ENCODE assay signal across 16 cellular contexts in the genomic region with DNA sequence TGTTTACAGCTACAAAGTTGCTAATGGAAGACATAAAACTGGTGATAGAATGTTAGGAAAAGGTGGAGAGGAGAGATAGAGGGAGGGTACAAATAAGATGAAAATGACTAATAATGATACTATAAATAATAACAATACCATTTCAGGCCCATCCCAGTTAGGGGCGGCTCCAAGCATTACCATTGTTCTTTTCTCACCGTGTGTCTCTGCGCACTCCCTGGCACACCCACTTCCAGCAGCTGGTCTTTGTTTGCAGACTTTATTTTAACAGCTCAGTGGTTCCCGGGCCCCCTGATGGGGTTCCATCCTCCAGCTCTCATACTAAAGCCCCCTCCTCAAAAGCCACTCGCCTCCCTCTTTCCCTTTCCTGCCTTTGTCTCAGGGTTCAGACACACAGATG. TPM values are rescaled to one million over a fixed set of nuclear protein-coding genes. Genes with fewer than 3 reads are reported as not detected.
A peak's percentile ranks its signal among the peaks of the same experiment; 100 is the strongest.
DNase-seq lines count a peak whose midpoint lies in the region; ATAC-seq, FAIRE-seq and TF ChIP-seq lines count a peak whose summit lies in the region.
"Not testable (repeated sequence)": the region's sequence is repeated elsewhere in the genome, so short reads cannot be mapped to it uniquely, and the experiment has no call there.
"Had no signal": no experiment of that assay in that cellular context is flagged by ENCODE, and none has a peak within 500 bp of the region (broad histone marks: within the 10 kb centered on the region; RNA-seq: fewer than 3 reads in every experiment).

No MANE protein-coding gene starts in this region.

- H3K9me1 ChIP-seq in K562 (ENCODE audit: control insufficient read depth, insufficient read depth, low read length) = not testable (repeated sequence)

- intact Hi-C loops in K562 (cut with micrococcal nuclease); right cardiac atrium (cut with DNase I); pancreas (cut with DNase I): not testable (repeated sequence)

- H3K9ac ChIP-seq in DND-41 (ENCODE audit: low read depth, low read length) (peak overlapping the region; percentile 31), K562 (ENCODE audit: insufficient read depth in 1 of 2, low read depth in 2 of 2, low read length in 2 of 2) (peak overlapping the region; percentile 69 to 90; a peak in 3 of 4 replicates)

- CTCF ChIA-PET in K562 (lab: Yijun Ruan, JAX; ENCODE audit: low intra/inter-chr PET ratio) = not testable (repeated sequence)

- H3K27me3 Mint-ChIP-seq in mesothelial cell of epicardium (ENCODE audit: low read depth) = not testable (repeated sequence)

- peak overlapping the region; percentile 79 for H3K27ac ChIP-seq in DND-41 (ENCODE audit: low read length)
- peak overlapping the region; percentile 80; the same call in 2 of the 3 replicates for H3K27ac ChIP-seq in K562 (ENCODE audit: extremely low read depth, low read depth, low read length)
- H3K27ac ChIP-seq in right cardiac atrium (ENCODE audit: low read length) = peak overlapping the region; percentile 92
- H3K27ac ChIP-seq in pancreas = not testable (repeated sequence)
- H3K27ac ChIP-seq in urinary bladder (ENCODE audit: low read depth) = peak overlapping the region; percentile 93

- H3K9me3 Mint-ChIP-seq in mesothelial cell of epicardium; stimulated activated effector memory CD8-positive, alpha-beta T cell treated with anti-CD3 and anti-CD28 coated beads, Interleukin-12 subunit alpha, Interleukin-12 subunit beta, amount 100 ng/mL, for 72 hours: not testable (repeated sequence)

- TF ChIP-seq POLR2A in K562 (conservative IDR thresholded peaks at IDR 0.05) = not testable (repeated sequence)

- BruUV-seq in K562 (replicated peaks; lab: Mats Ljungman, UMichigan) = not testable (repeated sequence)

- H3K4me2 ChIP-seq in DND-41 (ENCODE audit: insufficient read depth, low read length) (peak overlapping the region; percentile 46; the same call in 1 of the 2 replicates), K562 (ENCODE audit: insufficient read depth, low read length) (peak overlapping the region; percentile 71)

- peaks cover 81% of the 10 kb centered on the region for H3K4me1 Mint-ChIP-seq in mesothelial cell of epicardium
- H3K4me1 Mint-ChIP-seq in stimulated activated effector memory CD8-positive, alpha-beta T cell treated with anti-CD3 and anti-CD28 coated beads, Interleukin-12 subunit alpha, Interleukin-12 subunit beta, amount 100 ng/mL, for 72 hours = peaks cover 29% of the 10 kb centered on the region

- in situ Hi-C loops in K562 (cut with MboI) = not testable (repeated sequence)

- peak overlapping the region in 1 of 2 experiments; percentile 28; a peak in 2 of 4 replicates for H3K4me3 ChIP-seq in DND-41 (ENCODE audit: low read depth in 1 of 2, low read length in 2 of 2)
- H3K4me3 ChIP-seq in K562 = peak overlapping the region; percentile 35
- H3K4me3 ChIP-seq in right cardiac atrium (ENCODE audit: low read length) = peak overlapping the region; percentile 20
- H3K4me3 ChIP-seq in pancreas = not testable (repeated sequence)
- H3K4me3 ChIP-seq in urinary bladder (ENCODE audit: low read depth, low read length) = peak overlapping the region; percentile 21

- peak; percentile 62 for FAIRE-seq in K562 (lab: Jason Lieb, UNC)
- FAIRE-seq in pancreas (lab: Jason Lieb, UNC) = peak; percentile 61

- POLR2A ChIA-PET in K562 (lab: Yijun Ruan, JAX) = interaction anchor here (1.9 kb wide), 1 partner anchor 9 kb away, joined by 5 read pairs; no protein-coding TSS in a partner anchor

- peak overlapping the region; percentile 73 for H3K27ac Mint-ChIP-seq in mesothelial cell of epicardium
- H3K27ac Mint-ChIP-seq in stimulated activated effector memory CD8-positive, alpha-beta T cell treated with anti-CD3 and anti-CD28 coated beads, Interleukin-12 subunit alpha, Interleukin-12 subunit beta, amount 100 ng/mL, for 72 hours = not testable (repeated sequence)

- not testable (repeated sequence) for H3K79me2 ChIP-seq in DND-41 (ENCODE audit: insufficient read depth, low read length)
- H3K79me2 ChIP-seq in K562 (ENCODE audit: control insufficient read depth, insufficient read depth, low read length) = peaks cover 18% of the 10 kb centered on the region

- not testable (repeated sequence) for H2AFZ ChIP-seq in DND-41 (ENCODE audit: low read depth, low read length)
- H2AFZ ChIP-seq in K562 (ENCODE audit: low read depth, low read length) = peak overlapping the region; percentile 84; the same call in 1 of the 2 replicates

- not testable (repeated sequence) for H3K27me3 ChIP-seq in DND-41 (ENCODE audit: insufficient read depth, low read length, poor library complexity); K562 (ENCODE audit: control insufficient read depth in 2 of 2, insufficient read depth in 2 of 2, low read length in 2 of 2); right cardiac atrium (ENCODE audit: control insufficient read depth, insufficient read depth); pancreas

- H3K4me1 ChIP-seq in DND-41 (ENCODE audit: insufficient read depth, low read length) (peaks cover 58% of the 10 kb centered on the region), K562 (replicated peaks in 1 of 2; ENCODE audit: control insufficient read depth in 2 of 2, insufficient read depth in 2 of 2, low read length in 2 of 2) (peaks cover 41 to 43% of the 10 kb centered on the region in 2 experiments; a peak in 4 of 5 replicates), right cardiac atrium (ENCODE audit: control insufficient read depth, insufficient read depth, low read length) (peaks cover 15% of the 10 kb centered on the region)
- not testable (repeated sequence) for H3K4me1 ChIP-seq in pancreas; urinary bladder (ENCODE audit: insufficient read depth)

- 0 out of 3 replicates have a peak, but pooled peaks have one; percentile 15 for ATAC-seq in DND-41 (ENCODE audit: insufficient read depth, low read depth)
- peak; percentile 34 for ATAC-seq in K562
- peak; percentile 52 for ATAC-seq in esophagus mucosa
- peak in 1 of 2 donors; percentile 57 for ATAC-seq in right cardiac atrium
- ATAC-seq in pancreas; stimulated activated effector memory CD8-positive, alpha-beta T cell treated with anti-CD3 and anti-CD28 coated beads, Interleukin-12 subunit alpha, Interleukin-12 subunit beta, amount 100 ng/mL, for 72 hours: not testable (repeated sequence)

- WGBS in K562 (ENCODE audit: insufficient coverage, low coverage, missing lambda C conversion rate) = no CpG with 5 or more reads among the region's 5 CpGs
- 77% methylated on average over 1 of the region's 5 CpGs for WGBS in right cardiac atrium
- 67 to 73% methylated on average over 1 of the region's 5 CpGs for WGBS in pancreas, 2 donors
- 82% methylated on average over 1 of the region's 5 CpGs for WGBS in urinary bladder

- peak overlapping the region; percentile 44 for H3K4me3 Mint-ChIP-seq in mesothelial cell of epicardium
- peak overlapping the region; percentile 26 for H3K4me3 Mint-ChIP-seq in stimulated activated effector memory CD8-positive, alpha-beta T cell treated with anti-CD3 and anti-CD28 coated beads, Interleukin-12 subunit alpha, Interleukin-12 subunit beta, amount 100 ng/mL, for 72 hours

- H4K20me1 ChIP-seq in DND-41 (ENCODE audit: insufficient read depth, low read length); K562 (replicated peaks; ENCODE audit: control insufficient read depth, insufficient read depth, low read length): not testable (repeated sequence)

- TF ChIP-seq RAD21 in K562 (CRISPR knock-in tag; conservative IDR thresholded peaks at IDR 0.05 in 1 of 2, IDR thresholded peaks at IDR 0.05 in 1 of 2) = not testable (repeated sequence)

- not testable (repeated sequence) for TF ChIP-seq EP300 in K562 (IDR thresholded peaks at IDR 0.05; ENCODE audit: low read length)

- DNase-seq in DND-41; K562 (ENCODE audit: extremely low read depth in 1 of 4, low spot score in 3 of 4); right cardiac atrium; mesothelial cell of epicardium (ENCODE audit: low spot score in 2 of 2, unreplicated experiment in 2 of 2); pancreas; stimulated activated effector memory CD8-positive, alpha-beta T cell treated with anti-CD3 and anti-CD28 coated beads, Interleukin-12 subunit alpha, Interleukin-12 subunit beta, amount 100 ng/mL, for 72 hours (ENCODE audit: low spot score in 2 of 2): not testable (repeated sequence)

- H3K9me3 ChIP-seq in DND-41 (ENCODE audit: insufficient read depth, low read length, severe bottlenecking); K562 (replicated peaks; ENCODE audit: control insufficient read depth, insufficient read depth, low read depth, low read length); right cardiac atrium (ENCODE audit: control insufficient read depth, low read length); pancreas: not testable (repeated sequence)

- not testable (repeated sequence) for TF ChIP-seq CTCF in DND-41 (IDR thresholded peaks at IDR 0.05; ENCODE audit: borderline replicate concordance, extremely low read depth, low read length, poor library complexity, severe bottlenecking); K562 (IDR thresholded peaks at IDR 0.05 in 2 of 3, conservative IDR thresholded peaks at IDR 0.05 in 1 of 3; ENCODE audit: insufficient read depth in 2 of 3, low read depth in 1 of 3, low read length in 3 of 3); mesothelial cell of epicardium (IDR thresholded peaks at IDR 0.05; ENCODE audit: unreplicated experiment); pancreas (IDR thresholded peaks at IDR 0.05)

- H3K36me3 Mint-ChIP-seq in mesothelial cell of epicardium; stimulated activated effector memory CD8-positive, alpha-beta T cell treated with anti-CD3 and anti-CD28 coated beads, Interleukin-12 subunit alpha, Interleukin-12 subunit beta, amount 100 ng/mL, for 72 hours: not testable (repeated sequence)

- not testable (repeated sequence) for H3K36me3 ChIP-seq in DND-41 (ENCODE audit: insufficient read depth, low read length); K562 (ENCODE audit: control insufficient read depth, insufficient read depth, low read length); pancreas; urinary bladder (ENCODE audit: insufficient read depth)

RNA-seq across cellular contexts. Expression of a gene that starts 0.6 kb away (rescaled TPM):
- 11.5 and 14.1 TPM in 2 replicates for total RNA-seq in K562 (2011; cell fraction: chromatin; rRNA removed; ENCODE audit: low replicate concordance)
- total RNA-seq in K562 (2011; cell fraction: nucleolus; rRNA removed) = 8.7 and 14.0 TPM in 2 replicates
- total RNA-seq in K562 (2011; cell fraction: nucleoplasm; rRNA removed) = 14.4 and 15.3 TPM in 2 replicates
- total RNA-seq in K562 (2014; rRNA removed) = 6.6 and 9.4 TPM in 2 replicates
- 7.6 and 9.3 TPM in 2 replicates for total RNA-seq in K562 (2014; rRNA removed; fragmentation: Illumina TruSeq; extraction: Trizol)
- 11.0 and 11.9 TPM in 2 replicates for total RNA-seq in K562 (2015; rRNA removed; fragmentation: Illumina TruSeq; extraction: Trizol)
- total RNA-seq in K562 (2021) = 8.9 and 9.8 TPM in 2 replicates
- 14.3 and 14.5 TPM in 2 replicates for polyA plus RNA-seq in K562 (2011; rRNA removed)
- polyA plus RNA-seq in K562 (2011; cell fraction: cytosol; rRNA removed) = 14.6 and 18.4 TPM in 2 replicates
- 8.5 and 10.5 TPM in 2 replicates for polyA plus RNA-seq in K562 (2011; cell fraction: nucleus; rRNA removed)
- 16.0 and 18.4 TPM in 2 replicates for polyA plus RNA-seq in K562 (2012)
- polyA plus RNA-seq in K562 (2014; fragmentation: Illumina TruSeq; extraction: Trizol) = 8.1 and 10.2 TPM in 2 replicates
- 10 to 100 TPM in 1 of 2 experiments, 1 to 10 TPM in 1; 8.9 to 15.0 TPM for polyA plus RNA-seq in K562 (2014; fragmentation: Nextera tagmentation; extraction: Ambion mirVana)
- 6.5 and 7.2 TPM in 2 replicates for polyA plus RNA-seq in K562 (2014; rRNA removed)
- polyA minus RNA-seq in K562 (2011; rRNA and poly(A)+ RNA removed) = 32.8 and 36.6 TPM in 2 replicates
- 9.2 and 12.4 TPM in 2 replicates for polyA minus RNA-seq in K562 (2011; cell fraction: cytosol; rRNA and poly(A)+ RNA removed)
- 6.5 and 15.6 TPM in 2 replicates for polyA minus RNA-seq in K562 (2011; cell fraction: nucleus; rRNA and poly(A)+ RNA removed)
- 3.5 TPM for total RNA-seq in esophagus mucosa
- total RNA-seq in right cardiac atrium = 1 to 10 TPM in 3 of 4 donors, not detected in 1; 3.1 to 7.4 (median 7.2) TPM
- 3.8 TPM for polyA plus RNA-seq in right cardiac atrium
- 15.0 to 16.4 TPM (median 15.9 TPM) in 3 replicates for total RNA-seq in mesothelial cell of epicardium
- 1 to 10 TPM in 3 of 6 donors, under 1 TPM in 3; 0.28 to 4.1 (median 0.85) TPM for total RNA-seq in pancreas
- 1 to 10 TPM; 1.9 TPM for polyA plus RNA-seq in pancreas
- total RNA-seq in urinary bladder = 33.9 TPM
- polyA plus RNA-seq in urinary bladder = 12.4 TPM
- total RNA-seq: A172; B cell; Caco-2; CD4-positive, CD25-positive, alpha-beta regulatory T cell; Daoy; H7; HFFc6 had no signal
- polyA plus RNA-seq: CD4-positive, CD25-positive, alpha-beta regulatory T cell had no signal

RNA-seq across cellular contexts. Expression of a gene that starts 38.3 kb away (rescaled TPM):
- total RNA-seq in K562 (2011; cell fraction: chromatin; rRNA removed; ENCODE audit: low replicate concordance) = 7.9 and 14.5 TPM in 2 replicates
- 9.6 and 11.0 TPM in 2 replicates for total RNA-seq in K562 (2011; cell fraction: nucleolus; rRNA removed)
- total RNA-seq in K562 (2011; cell fraction: nucleoplasm; rRNA removed) = 11.5 and 15.8 TPM in 2 replicates
- total RNA-seq in K562 (2014; rRNA removed) (8.9 and 9.7 TPM in 2 replicates), K562 (2014; rRNA removed; fragmentation: Illumina TruSeq; extraction: Trizol) (9.3 and 10.6 TPM in 2 replicates), K562 (2015; rRNA removed; fragmentation: Illumina TruSeq; extraction: Trizol) (9.6 and 10.6 TPM in 2 replicates), K562 (2021) (9.7 and 10.6 TPM in 2 replicates), esophagus mucosa (10.8 TPM), right cardiac atrium (10 to 100 TPM; 39.9 to 54.8 (median 42.9) TPM), mesothelial cell of epicardium (55.5 to 59.4 TPM (median 56.1 TPM) in 3 replicates), pancreas (10 to 100 TPM in 4 of 6 donors, 1 to 10 TPM in 2; 6.3 to 23.4 (median 12.4) TPM), urinary bladder (35.5 TPM)
- polyA plus RNA-seq in K562 (2011; rRNA removed) (5.4 and 7.7 TPM in 2 replicates), K562 (2014; fragmentation: Illumina TruSeq; extraction: Trizol) (8.9 and 9.4 TPM in 2 replicates), K562 (2014; fragmentation: Nextera tagmentation; extraction: Ambion mirVana) (1 to 10 TPM; 2.7 to 6.8 TPM), K562 (2014; rRNA removed) (6.6 and 6.9 TPM in 2 replicates), right cardiac atrium (29.1 TPM), pancreas (10 to 100 TPM; 18.4 to 20.6 TPM), urinary bladder (46.1 TPM)
- polyA plus RNA-seq in K562 (2011; cell fraction: cytosol; rRNA removed) = 5.7 and 7.9 TPM in 2 replicates
- 7.8 and 12.8 TPM in 2 replicates for polyA plus RNA-seq in K562 (2011; cell fraction: nucleus; rRNA removed)
- 12.3 and 12.8 TPM in 2 replicates for polyA plus RNA-seq in K562 (2012)
- polyA minus RNA-seq in K562 (2011; rRNA and poly(A)+ RNA removed) = 7.8 and 13.2 TPM in 2 replicates
- polyA minus RNA-seq in K562 (2011; cell fraction: cytosol; rRNA and poly(A)+ RNA removed) = 3.5 and 6.3 TPM in 2 replicates
- polyA minus RNA-seq in K562 (2011; cell fraction: nucleus; rRNA and poly(A)+ RNA removed) = 2.4 and 3.6 TPM in 2 replicates

RNA-seq across cellular contexts. Expression of a gene that starts 40.5 kb away (rescaled TPM):
- total RNA-seq in K562 (2011; cell fraction: chromatin; rRNA removed; ENCODE audit: low replicate concordance) = 1.7 TPM in 2 replicates
- 0.50 and 0.53 TPM in 2 replicates for total RNA-seq in K562 (2011; cell fraction: nucleolus; rRNA removed)
- not detected in 2 replicates for total RNA-seq in K562 (2011; cell fraction: nucleoplasm; rRNA removed)
- total RNA-seq in K562 (2014; rRNA removed) (0.69 TPM in 1 of 2 replicates, not detected in the other), K562 (2014; rRNA removed; fragmentation: Illumina TruSeq; extraction: Trizol) (0.33 and 0.73 TPM in 2 replicates), K562 (2015; rRNA removed; fragmentation: Illumina TruSeq; extraction: Trizol) (0.25 and 0.38 TPM in 2 replicates), K562 (2021) (0.67 and 1.1 TPM in 2 replicates), esophagus mucosa (8.7 TPM), right cardiac atrium (10 to 100 TPM; 22.9 to 33.1 (median 26.5) TPM), mesothelial cell of epicardium (1.3 to 2.2 TPM (median 1.8 TPM) in 3 replicates), pancreas (1 to 10 TPM; 2.5 to 7.5 (median 4.6) TPM), urinary bladder (25.4 TPM)
- polyA plus RNA-seq in K562 (2011; rRNA removed) (0.32 and 0.54 TPM in 2 replicates), K562 (2014; fragmentation: Illumina TruSeq; extraction: Trizol) (0.87 and 1.1 TPM in 2 replicates), K562 (2014; fragmentation: Nextera tagmentation; extraction: Ambion mirVana) (under 1 TPM; 0.25 to 0.80 TPM), K562 (2014; rRNA removed) (0.18 and 0.93 TPM in 2 replicates), right cardiac atrium (23.3 TPM), pancreas (10 to 100 TPM; 11.8 to 13.5 TPM), urinary bladder (42.6 TPM)
- 0.04 and 0.09 TPM in 2 replicates for polyA plus RNA-seq in K562 (2011; cell fraction: cytosol; rRNA removed)
- polyA plus RNA-seq in K562 (2011; cell fraction: nucleus; rRNA removed) = 0.11 and 0.75 TPM in 2 replicates
- polyA plus RNA-seq in K562 (2012) = 0.66 and 2.7 TPM in 2 replicates
- polyA minus RNA-seq in K562 (2011; rRNA and poly(A)+ RNA removed) = 0.21 and 0.35 TPM in 2 replicates
- polyA minus RNA-seq in K562 (2011; cell fraction: cytosol; rRNA and poly(A)+ RNA removed) = not detected in 2 replicates
- polyA minus RNA-seq in K562 (2011; cell fraction: nucleus; rRNA and poly(A)+ RNA removed) = 0.54 TPM in 1 of 2 replicates, not detected in the other
- total RNA-seq: Caco-2, PC-3 had no signal

RNA-seq across cellular contexts. Expression of a gene that starts 51.9 kb away (rescaled TPM):
- total RNA-seq in K562 (2011; cell fraction: chromatin; rRNA removed; ENCODE audit: low replicate concordance) = 16.6 and 19.1 TPM in 2 replicates
- 16.3 and 21.5 TPM in 2 replicates for total RNA-seq in K562 (2011; cell fraction: nucleolus; rRNA removed)
- total RNA-seq in K562 (2011; cell fraction: nucleoplasm; rRNA removed) = 19.4 and 21.1 TPM in 2 replicates
- total RNA-seq in K562 (2014; rRNA removed) (5.8 TPM in 2 replicates), K562 (2014; rRNA removed; fragmentation: Illumina TruSeq; extraction: Trizol) (3.5 and 4.1 TPM in 2 replicates), K562 (2015; rRNA removed; fragmentation: Illumina TruSeq; extraction: Trizol) (7.0 and 7.3 TPM in 2 replicates), K562 (2021) (8.1 and 9.0 TPM in 2 replicates), esophagus mucosa (19.0 TPM), right cardiac atrium (10 to 100 TPM; 14.0 to 29.8 (median 16.9) TPM), mesothelial cell of epicardium (1.7 to 1.9 TPM (median 1.7 TPM) in 3 replicates), pancreas (10 to 100 TPM in 2 of 6 donors, 1 to 10 TPM in 4; 3.2 to 25.5 (median 6.8) TPM), urinary bladder (22.9 TPM)
- polyA plus RNA-seq in K562 (2011; rRNA removed) (4.7 and 5.6 TPM in 2 replicates), K562 (2014; fragmentation: Illumina TruSeq; extraction: Trizol) (9.5 and 9.7 TPM in 2 replicates), K562 (2014; fragmentation: Nextera tagmentation; extraction: Ambion mirVana) (1 to 10 TPM; 2.5 to 4.2 TPM), K562 (2014; rRNA removed) (5.3 and 6.9 TPM in 2 replicates), right cardiac atrium (13.6 TPM), pancreas (1 to 10 TPM; 4.0 to 5.4 TPM), urinary bladder (71.5 TPM)
- polyA plus RNA-seq in K562 (2011; cell fraction: cytosol; rRNA removed) = 2.8 and 4.2 TPM in 2 replicates
- 7.4 and 14.5 TPM in 2 replicates for polyA plus RNA-seq in K562 (2011; cell fraction: nucleus; rRNA removed)
- polyA plus RNA-seq in K562 (2012) = 21.2 and 33.8 TPM in 2 replicates
- polyA minus RNA-seq in K562 (2011; rRNA and poly(A)+ RNA removed) = 4.9 and 5.3 TPM in 2 replicates
- polyA minus RNA-seq in K562 (2011; cell fraction: cytosol; rRNA and poly(A)+ RNA removed) = 1.2 and 5.9 TPM in 2 replicates
- polyA minus RNA-seq in K562 (2011; cell fraction: nucleus; rRNA and poly(A)+ RNA removed) = 2.6 and 3.2 TPM in 2 replicates
- total RNA-seq: H7, PC-3 had no signal
